In the genomic region with DNA sequence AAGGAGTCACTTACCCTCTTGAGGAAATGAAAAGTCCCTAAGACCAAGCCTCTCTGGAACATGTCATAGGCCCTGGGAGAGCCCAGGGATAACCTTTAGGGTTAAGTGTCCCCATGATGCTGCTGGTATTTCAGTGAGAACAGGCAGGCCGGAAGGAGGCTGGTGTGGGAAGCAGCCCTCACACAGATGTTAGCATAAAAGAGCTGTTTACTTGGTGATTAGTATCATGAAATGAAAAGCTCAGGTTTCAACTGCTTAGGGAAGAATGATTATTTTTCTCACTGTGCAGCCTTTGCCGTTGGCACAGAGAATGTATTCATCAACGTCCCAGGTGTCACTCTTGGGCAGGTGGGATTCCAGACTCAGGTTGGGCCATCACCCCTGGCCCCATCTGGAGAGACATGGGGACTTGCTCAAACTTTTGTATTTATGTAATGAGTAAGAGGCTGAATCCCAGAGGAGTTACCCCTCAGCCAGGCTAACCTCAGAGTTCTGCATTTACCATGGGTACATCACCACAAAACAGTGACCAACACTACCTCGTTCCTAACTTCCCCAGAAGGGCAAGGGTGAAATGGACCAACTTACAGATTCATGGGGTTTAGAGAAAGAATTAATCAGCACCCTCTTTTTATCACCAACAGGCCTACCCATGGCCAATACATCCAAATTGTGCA, we compare ENCODE assay signal across 9 cellular contexts.
A peak's percentile ranks its signal among the peaks of the same experiment; 100 is the strongest.
DNase-seq lines count a peak whose midpoint lies in the region; ATAC-seq and TF ChIP-seq lines count a peak whose summit lies in the region.
"Had no signal": no experiment of that assay in that cellular context is flagged by ENCODE, and none has a peak within 500 bp of the region (broad histone marks: within the 10 kb centered on the region; RNA-seq: fewer than 3 reads in every experiment).

No MANE protein-coding gene starts in this region.

- H3K27me3 ChIP-seq in brain microvascular endothelial cell (replicated peaks), result no peaks in the 10 kb centered on the region

- peak overlapping the region; percentile 45 for H3K27ac ChIP-seq in brain microvascular endothelial cell

- no peaks in the 10 kb centered on the region for H3K27me3 Mint-ChIP-seq in osteocyte (ENCODE audit: unreplicated experiment)
- H3K27me3 Mint-ChIP-seq: activated naive CD4-positive, alpha-beta T cell treated with anti-CD3 and anti-CD28 coated beads, Interleukin-2, amount 50 U/mL, for 24 hours had no signal

- in situ Hi-C loops in brain microvascular endothelial cell (cut with HindIII; ENCODE audit: low pct_ligation_motif_present, low sequenced_read_pairs), result no loop called here

- H3K4me3 ChIP-seq in GM12865 (ENCODE audit: low read depth, low read length), result no peak overlapping the region
- H3K4me3 ChIP-seq in brain microvascular endothelial cell (ENCODE audit: low read depth, low read length), result no peak overlapping the region

- peaks cover 58% of the 10 kb centered on the region for H3K4me1 Mint-ChIP-seq in osteocyte (ENCODE audit: unreplicated experiment)
- H3K4me1 Mint-ChIP-seq: activated naive CD4-positive, alpha-beta T cell treated with anti-CD3 and anti-CD28 coated beads, Interleukin-2, amount 50 U/mL, for 24 hours had no signal

- H3K4me3 Mint-ChIP-seq in osteocyte (ENCODE audit: unreplicated experiment), result peak overlapping the region; percentile 14
- H3K4me3 Mint-ChIP-seq: activated naive CD4-positive, alpha-beta T cell treated with anti-CD3 and anti-CD28 coated beads, Interleukin-2, amount 50 U/mL, for 24 hours had no signal

- H3K36me3 Mint-ChIP-seq in osteocyte (ENCODE audit: unreplicated experiment), result no peaks in the 10 kb centered on the region
- H3K36me3 Mint-ChIP-seq: activated naive CD4-positive, alpha-beta T cell treated with anti-CD3 and anti-CD28 coated beads, Interleukin-2, amount 50 U/mL, for 24 hours had no signal

- no peak for ATAC-seq in GM21367 (IDR thresholded peaks at IDR 0.05; ENCODE audit: unreplicated experiment)
- ATAC-seq in activated CD4-positive, CD25-positive, alpha-beta regulatory T cell treated with anti-CD3 and anti-CD28 coated beads, Interleukin-2, amount 50 U/mL, for 24 hours, result no peak
- no peak for ATAC-seq in HG02623 (IDR thresholded peaks at IDR 0.05; ENCODE audit: unreplicated experiment)

- DNase-seq in GM12865 (ENCODE audit: low read depth), result peak; percentile 35
- DNase-seq in NCI-H1105 (lab: John Stamatoyannopoulos, UW), result peak; percentile 64
- DNase-seq in brain microvascular endothelial cell, result peak; percentile 74
- no peak for DNase-seq in osteocyte (ENCODE audit: extremely low spot score, unreplicated experiment)
- DNase-seq in pons (ENCODE audit: low spot score), result no peak

- H3K9me3 Mint-ChIP-seq in osteocyte (ENCODE audit: unreplicated experiment), result peaks cover 3% of the 10 kb centered on the region

- peak overlapping the region; percentile 92 for H3K27ac Mint-ChIP-seq in osteocyte (ENCODE audit: unreplicated experiment)
- H3K27ac Mint-ChIP-seq: activated naive CD4-positive, alpha-beta T cell treated with anti-CD3 and anti-CD28 coated beads, Interleukin-2, amount 50 U/mL, for 24 hours had no signal

- TF ChIP-seq CTCF in GM12865 (IDR thresholded peaks at IDR 0.05; ENCODE audit: insufficient read depth, low read depth, low read length, missing control alignments), result no peak
- TF ChIP-seq CTCF in brain microvascular endothelial cell (IDR thresholded peaks at IDR 0.05; ENCODE audit: low read depth, low read length, missing control alignments), result no peak
- TF ChIP-seq CTCF in osteocyte (IDR thresholded peaks at IDR 0.05), result no peak

- no peaks in the 10 kb centered on the region for H3K36me3 ChIP-seq in brain microvascular endothelial cell (replicated peaks)

Comparison
In these comparisons a context has a peak if more than half of its experiments do, and no peak if none do; other contexts are left out.
1. DNase-seq: peak in GM12865 (single experiment), NCI-H1105 (single experiment) and brain microvascular endothelial cell (single experiment); none in osteocyte (single experiment) and pons (single experiment).